In the genomic region with DNA sequence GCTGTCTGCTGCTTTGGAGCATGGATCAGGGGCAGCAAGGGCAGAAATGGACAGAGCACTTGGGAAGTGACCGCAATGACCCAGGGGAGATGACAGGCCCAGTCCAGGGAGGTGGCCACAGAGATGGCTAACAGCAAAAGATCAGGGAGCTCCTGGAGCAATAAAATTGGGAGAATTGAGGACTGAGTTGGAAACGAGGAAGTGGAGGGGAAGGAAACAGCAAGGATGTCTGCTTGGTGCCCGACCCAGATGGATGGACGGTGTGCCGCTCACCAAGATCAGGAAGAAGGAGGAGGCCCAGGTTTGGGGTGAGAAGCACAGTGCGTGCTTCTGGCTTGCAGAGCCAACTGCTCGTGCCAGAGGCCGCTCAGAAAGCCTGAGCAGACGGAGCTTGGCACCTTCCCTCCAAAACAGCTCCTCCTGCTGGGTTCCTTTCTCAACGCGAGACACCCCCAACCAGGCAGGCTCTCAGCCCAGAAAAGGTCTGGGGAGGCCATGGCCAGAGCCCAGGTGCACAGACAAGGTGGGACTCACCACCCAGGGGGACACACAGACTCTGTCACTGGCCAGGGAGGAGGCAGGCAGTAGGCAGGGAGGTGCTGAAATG, we compare ENCODE assay signal across 9 cellular contexts. TPM values are rescaled to one million over a fixed set of nuclear protein-coding genes. Genes with fewer than 3 reads are reported as not detected.
DNase-seq lines count a peak whose midpoint lies in the region; ATAC-seq, FAIRE-seq and TF ChIP-seq lines count a peak whose summit lies in the region.
"Had no signal": no experiment of that assay in that cellular context is flagged by ENCODE, and none has a peak within 500 bp of the region (broad histone marks: within the 10 kb centered on the region; RNA-seq: fewer than 3 reads in every experiment).

No MANE protein-coding gene starts in this region.

- TF ChIP-seq CTCF in D721Med (IDR thresholded peaks at IDR 0.05; ENCODE audit: insufficient read depth, missing control alignments) (peak; percentile 35), astrocyte of the spinal cord (IDR thresholded peaks at IDR 0.05; ENCODE audit: low read depth, low read length) (peak; percentile 46)

- ATAC-seq in left colon, result peak; percentile 69

- intact Hi-C loops in left colon (cut with DNase I, micrococcal nuclease), result no loop called here

- in situ Hi-C loops in astrocyte of the spinal cord (cut with HindIII; ENCODE audit: low sequenced_read_pairs), result no loop called here

- no peak for FAIRE-seq in D721Med (lab: Jason Lieb, UNC)

- no peak overlapping the region for H3K4me3 ChIP-seq in astrocyte of the spinal cord (ENCODE audit: low read depth, low read length)

- DNase-seq in D721Med (ENCODE audit: insufficient read length, low spot score) (no peak), HuH-7 (ENCODE audit: low spot score) (peak; percentile 53), astrocyte of the spinal cord (ENCODE audit: low read depth, low spot score) (peak; percentile 23), left colon (no peak), NCI-H2196 treated with DMSO at 0.1 percent for 48 hours (lab: John Stamatoyannopoulos, UW; ENCODE audit: unreplicated experiment) (no peak), T1000 (lab: John Stamatoyannopoulos, UW) (no peak)
- DNase-seq in activated effector memory CD4-positive, alpha-beta T cell treated with anti-CD3 and anti-CD28 coated beads, Interleukin-2, amount 50 U/mL, for 16 hours, result no peak
- no peak for DNase-seq in activated effector memory CD4-positive, alpha-beta T cell treated with Interleukin-2 at 50 U/mL for 16 hours
- DNase-seq: stimulated activated naive B cell treated with anti-CD40 and anti-IgM and Interleukin-4, amounts not matched to agents 10 μg/mL and 1 μg/mL and 100 μg/mL, for 72 hours had no signal

RNA-seq across cellular contexts. Expression of gene SLC34A1, which starts 1.7 kb away (rescaled TPM):
- total RNA-seq in left colon, result not detected

RNA-seq across cellular contexts. Expression of gene PFN3, which starts 17.9 kb away (rescaled TPM):
- total RNA-seq in left colon, result not detected

RNA-seq across cellular contexts. Expression of gene RGS14, which starts 24.8 kb away (rescaled TPM):
- 10 to 100 TPM in 1 of 2 donors, 1 to 10 TPM in 1; 5.6 to 12.0 TPM for total RNA-seq in left colon

RNA-seq across cellular contexts. Expression of gene F12, which starts 26.8 kb away (rescaled TPM):
- 10 to 100 TPM in 1 of 2 donors, 1 to 10 TPM in 1; 9.0 to 11.3 TPM for total RNA-seq in left colon

RNA-seq across cellular contexts. Expression of gene LMAN2, which starts 31.1 kb away (rescaled TPM):
- 100 to 1,000 TPM; 139 to 141 TPM for total RNA-seq in left colon

Comparison
In these comparisons a context has a peak if more than half of its experiments do, and no peak if none do; other contexts are left out.
1. DNase-seq: peak in HuH-7 (single experiment) and astrocyte of the spinal cord (single experiment); none in D721Med (single experiment), left colon (0 of 2), activated effector memory CD4-positive, alpha-beta T cell treated with anti-CD3 and anti-CD28 coated beads, Interleukin-2, amount 50 U/mL, for 16 hours (single experiment), NCI-H2196 treated with DMSO at 0.1 percent for 48 hours (single experiment), activated effector memory CD4-positive, alpha-beta T cell treated with Interleukin-2 at 50 U/mL for 16 hours (single experiment) and T1000 (single experiment).